ENCODE assay signal across 8 cellular contexts in genomic region chr4:145719752-145720624, GRCh38. TPM values are rescaled to one million over a fixed set of nuclear protein-coding genes. Genes with fewer than 3 reads are reported as not detected.
DNase-seq lines count a peak whose midpoint lies in the region; ATAC-seq and TF ChIP-seq lines count a peak whose summit lies in the region.

No MANE protein-coding gene starts in this region.

- no peaks in the 10 kb centered on the region for H3K9me3 Mint-ChIP-seq in activated T-cell treated with anti-CD3 and anti-CD28 coated beads, Interleukin-2, amount 50 U/mL, for 4 hours
- no peaks in the 10 kb centered on the region for H3K9me3 Mint-ChIP-seq in activated naive CD4-positive, alpha-beta T cell treated with anti-CD3 and anti-CD28 coated beads for 36 hours
- H3K9me3 Mint-ChIP-seq in stimulated activated naive B cell treated with anti-CD40 and anti-IgM and Interleukin-4, amounts not matched to agents 10 μg/mL and 1 μg/mL and 100 μg/mL, for 72 hours = no peaks in the 10 kb centered on the region

- intact Hi-C loops in activated naive CD4-positive, alpha-beta T cell treated with anti-CD3 and anti-CD28 coated beads for 36 hours (cut with micrococcal nuclease) = loop anchor here (1.0 kb wide), 2 partner anchors 88 to 109 kb away; no protein-coding TSS in a partner anchor
- intact Hi-C loops in uterus (cut with DNase I; ENCODE audit: low total_unique reads) = no loop called here

- H3K4me3 ChIP-seq in uterus = no peak overlapping the region

- no peaks in the 10 kb centered on the region for H3K27me3 ChIP-seq in uterus

- H3K27me3 Mint-ChIP-seq in activated T-cell treated with anti-CD3 and anti-CD28 coated beads, Interleukin-2, amount 50 U/mL, for 4 hours (ENCODE audit: low read depth) = peaks cover 6% of the 10 kb centered on the region
- H3K27me3 Mint-ChIP-seq in activated naive CD4-positive, alpha-beta T cell treated with anti-CD3 and anti-CD28 coated beads for 36 hours (ENCODE audit: low read depth) = peaks cover 10% of the 10 kb centered on the region
- peaks cover 23 to 35% of the 10 kb centered on the region in 2 donors for H3K27me3 Mint-ChIP-seq in stimulated activated naive B cell treated with anti-CD40 and anti-IgM and Interleukin-4, amounts not matched to agents 10 μg/mL and 1 μg/mL and 100 μg/mL, for 72 hours

- H3K4me3 Mint-ChIP-seq in activated T-cell treated with anti-CD3 and anti-CD28 coated beads, Interleukin-2, amount 50 U/mL, for 4 hours = peak overlapping the region; percentile 34
- no peak overlapping the region for H3K4me3 Mint-ChIP-seq in activated naive CD4-positive, alpha-beta T cell treated with anti-CD3 and anti-CD28 coated beads for 36 hours
- H3K4me3 Mint-ChIP-seq in stimulated activated naive B cell treated with anti-CD40 and anti-IgM and Interleukin-4, amounts not matched to agents 10 μg/mL and 1 μg/mL and 100 μg/mL, for 72 hours = peak overlapping the region in 1 of 2 donors; percentile 25

- DNase-seq in activated T-cell treated with anti-CD3 and anti-CD28 coated beads, Interleukin-2, amount 50 U/mL, for 4 hours = no peak
- DNase-seq in activated T-cell treated with anti-CD3 and anti-CD28 coated beads, Interleukin-2, amount 50 U/mL, for 1 hour = no peak
- peak; percentile 78 for DNase-seq in activated naive CD4-positive, alpha-beta T cell treated with anti-CD3 and anti-CD28 coated beads for 36 hours
- no peak for DNase-seq in stimulated activated naive B cell treated with anti-CD40 and anti-IgM and Interleukin-4, amounts not matched to agents 10 μg/mL and 1 μg/mL and 100 μg/mL, for 72 hours
- DNase-seq in NCI-H510A treated with DMSO at 0.1 percent for 48 hours (lab: John Stamatoyannopoulos, UW) (no peak), uterus (no peak), putamen (ENCODE audit: low spot score) (no peak)

- no peaks in the 10 kb centered on the region for H3K4me1 ChIP-seq in uterus

- H3K4me1 Mint-ChIP-seq in activated T-cell treated with anti-CD3 and anti-CD28 coated beads, Interleukin-2, amount 50 U/mL, for 4 hours (ENCODE audit: low read depth) = peaks cover 13% of the 10 kb centered on the region
- H3K4me1 Mint-ChIP-seq in activated naive CD4-positive, alpha-beta T cell treated with anti-CD3 and anti-CD28 coated beads for 36 hours (ENCODE audit: low read depth) = peaks cover 14% of the 10 kb centered on the region
- peaks cover 11 to 14% of the 10 kb centered on the region in 2 donors for H3K4me1 Mint-ChIP-seq in stimulated activated naive B cell treated with anti-CD40 and anti-IgM and Interleukin-4, amounts not matched to agents 10 μg/mL and 1 μg/mL and 100 μg/mL, for 72 hours

- ATAC-seq in activated T-cell treated with anti-CD3 and anti-CD28 coated beads, Interleukin-2, amount 50 U/mL, for 4 hours = peak; percentile 91 to 92
- ATAC-seq in HG03045 (IDR thresholded peaks at IDR 0.05; ENCODE audit: unreplicated experiment) = peak; percentile 67
- ATAC-seq in stimulated activated naive B cell treated with anti-CD40 and anti-IgM and Interleukin-4, amounts not matched to agents 10 μg/mL and 1 μg/mL and 100 μg/mL, for 72 hours (replicated peaks) = peak; percentile 76 to 89

- peak overlapping the region; percentile 5 for H3K27ac Mint-ChIP-seq in activated naive CD4-positive, alpha-beta T cell treated with anti-CD3 and anti-CD28 coated beads for 36 hours
- no peak overlapping the region for H3K27ac Mint-ChIP-seq in stimulated activated naive B cell treated with anti-CD40 and anti-IgM and Interleukin-4, amounts not matched to agents 10 μg/mL and 1 μg/mL and 100 μg/mL, for 72 hours

- H3K36me3 Mint-ChIP-seq in activated T-cell treated with anti-CD3 and anti-CD28 coated beads, Interleukin-2, amount 50 U/mL, for 4 hours (ENCODE audit: insufficient read depth) = no peaks in the 10 kb centered on the region
- no peaks in the 10 kb centered on the region for H3K36me3 Mint-ChIP-seq in activated naive CD4-positive, alpha-beta T cell treated with anti-CD3 and anti-CD28 coated beads for 36 hours (ENCODE audit: low read depth)
- no peaks in the 10 kb centered on the region for H3K36me3 Mint-ChIP-seq in stimulated activated naive B cell treated with anti-CD40 and anti-IgM and Interleukin-4, amounts not matched to agents 10 μg/mL and 1 μg/mL and 100 μg/mL, for 72 hours

- no peak for TF ChIP-seq POLR2A in uterus (IDR thresholded peaks at IDR 0.05)

- CTCF ChIA-PET in activated naive CD4-positive, alpha-beta T cell treated with anti-CD3 and anti-CD28 coated beads for 36 hours (lab: Charles Lee) = interaction anchor here (1.1 kb wide), 1 partner anchor 102 kb away, joined by 3 read pairs; no protein-coding TSS in a partner anchor

- no peaks in the 10 kb centered on the region for H3K36me3 ChIP-seq in uterus

- no peak for TF ChIP-seq CTCF in uterus (IDR thresholded peaks at IDR 0.05)

- no peaks in the 10 kb centered on the region for H3K9me3 ChIP-seq in uterus

- H3K27ac ChIP-seq in uterus = no peak overlapping the region

RNA-seq across cellular contexts. Expression of gene C4orf51, which starts 40.0 kb away (rescaled TPM):
- not detected for total RNA-seq in activated T-cell treated with anti-CD3 and anti-CD28 coated beads, Interleukin-2, amount 50 U/mL, for 4 hours
- total RNA-seq in activated naive CD4-positive, alpha-beta T cell treated with anti-CD3 and anti-CD28 coated beads for 36 hours = not detected
- not detected for total RNA-seq in uterus
